In genomic region chr2:122179492-122180070, GRCh38 we compare ENCODE assay signal across 21 cellular contexts.
"Had no signal": no experiment of that assay in that cellular context is flagged by ENCODE, and none has a peak within 500 bp of the region (broad histone marks: within the 10 kb centered on the region; RNA-seq: fewer than 3 reads in every experiment).

No MANE protein-coding gene starts in this region.

- H3K4me3 ChIP-seq: lower lobe of right lung, spleen, thoracic aorta had no signal

- H3K27ac Mint-ChIP-seq: activated CD4-positive, alpha-beta T cell treated with anti-CD3 and anti-CD28 coated beads, Interleukin-2, amount 10 ng/mL, durations not matched to agents 7 days and 5 days; activated CD8-positive, alpha-beta memory T cell treated with anti-CD3 and anti-CD28 coated beads, Interleukin-2, amount 10 ng/mL, durations not matched to agents 7 days and 5 days; activated CD8-positive, alpha-beta T cell treated with anti-CD3 and anti-CD28 coated beads for 36 hours; activated naive CD4-positive, alpha-beta T cell treated with anti-CD3 and anti-CD28 coated beads, Interleukin-2, amount 50 U/mL, for 72 hours; brain; naive thymus-derived CD4-positive, alpha-beta T cell; progenitor cell of endocrine pancreas; type B pancreatic cell had no signal

- H3K27ac ChIP-seq: epithelial cell of prostate, lower lobe of right lung, spleen, thoracic aorta, VCaP had no signal

- H3K9me3 ChIP-seq: lower lobe of right lung, thoracic aorta had no signal

- ATAC-seq: activated CD8-positive, alpha-beta memory T cell treated with anti-CD3 and anti-CD28 coated beads, Interleukin-2, amount 10 ng/mL, durations not matched to agents 7 days and 5 days; activated CD8-positive, alpha-beta T cell treated with anti-CD3 and anti-CD28 coated beads for 36 hours; activated naive CD4-positive, alpha-beta T cell treated with anti-CD3 and anti-CD28 coated beads, Interleukin-2, amount 50 U/mL, for 72 hours; left lobe of liver; lower lobe of right lung; naive thymus-derived CD4-positive, alpha-beta T cell had no signal

- H3K27me3 ChIP-seq: spleen had no signal

- H3K4me1 ChIP-seq: lower lobe of right lung, spleen had no signal

- H3K36me3 Mint-ChIP-seq: activated CD8-positive, alpha-beta memory T cell treated with anti-CD3 and anti-CD28 coated beads, Interleukin-2, amount 10 ng/mL, durations not matched to agents 7 days and 5 days; activated naive CD4-positive, alpha-beta T cell treated with anti-CD3 and anti-CD28 coated beads, Interleukin-2, amount 50 U/mL, for 72 hours; brain; naive thymus-derived CD4-positive, alpha-beta T cell had no signal

- H3K9me3 Mint-ChIP-seq: activated CD4-positive, alpha-beta T cell treated with anti-CD3 and anti-CD28 coated beads, Interleukin-2, amount 10 ng/mL, durations not matched to agents 7 days and 5 days; activated CD8-positive, alpha-beta T cell treated with anti-CD3 and anti-CD28 coated beads for 36 hours; activated naive CD4-positive, alpha-beta T cell treated with anti-CD3 and anti-CD28 coated beads, Interleukin-2, amount 50 U/mL, for 72 hours; central memory CD8-positive, alpha-beta T cell had no signal

- H3K4me3 Mint-ChIP-seq: activated CD4-positive, alpha-beta T cell treated with anti-CD3 and anti-CD28 coated beads, Interleukin-2, amount 10 ng/mL, durations not matched to agents 7 days and 5 days; activated CD8-positive, alpha-beta memory T cell treated with anti-CD3 and anti-CD28 coated beads, Interleukin-2, amount 10 ng/mL, durations not matched to agents 7 days and 5 days; activated CD8-positive, alpha-beta T cell treated with anti-CD3 and anti-CD28 coated beads for 36 hours; brain; central memory CD8-positive, alpha-beta T cell; type B pancreatic cell had no signal

- H3K27me3 Mint-ChIP-seq: activated CD4-positive, alpha-beta T cell treated with anti-CD3 and anti-CD28 coated beads, Interleukin-2, amount 10 ng/mL, durations not matched to agents 7 days and 5 days; activated CD8-positive, alpha-beta memory T cell treated with anti-CD3 and anti-CD28 coated beads, Interleukin-2, amount 10 ng/mL, durations not matched to agents 7 days and 5 days; activated CD8-positive, alpha-beta T cell treated with anti-CD3 and anti-CD28 coated beads for 36 hours; central memory CD8-positive, alpha-beta T cell had no signal

- H3K4me1 Mint-ChIP-seq: activated CD4-positive, alpha-beta T cell treated with anti-CD3 and anti-CD28 coated beads, Interleukin-2, amount 10 ng/mL, durations not matched to agents 7 days and 5 days; activated CD8-positive, alpha-beta memory T cell treated with anti-CD3 and anti-CD28 coated beads, Interleukin-2, amount 10 ng/mL, durations not matched to agents 7 days and 5 days; brain; central memory CD8-positive, alpha-beta T cell had no signal

- DNase-seq: activated CD4-positive, alpha-beta T cell treated with anti-CD3 and anti-CD28 coated beads, Interleukin-2, amount 10 ng/mL, durations not matched to agents 7 days and 5 days; activated CD4-positive, CD25-positive, alpha-beta regulatory T cell treated with anti-CD3 and anti-CD28 coated beads, Interleukin-2, amount 50 U/mL, for 72 hours; activated CD8-positive, alpha-beta memory T cell treated with anti-CD3 and anti-CD28 coated beads, Interleukin-2, amount 10 ng/mL, durations not matched to agents 7 days and 5 days; activated CD8-positive, alpha-beta T cell treated with anti-CD3 and anti-CD28 coated beads for 36 hours; aorta; foreskin fibroblast; lower lobe of right lung; naive thymus-derived CD4-positive, alpha-beta T cell; spleen; stimulated activated CD4-positive, alpha-beta T cell treated with anti-CD3 and anti-CD28 coated beads, Interleukin-4, amount 100 ng/mL, for 1 hour; stimulated activated naive CD4-positive, alpha-beta T cell had no signal

- H3K36me3 ChIP-seq: lower lobe of right lung, spleen, thoracic aorta had no signal

- FAIRE-seq: colon had no signal
